ENCODE assay signal across 26 cellular contexts in the genomic region with DNA sequence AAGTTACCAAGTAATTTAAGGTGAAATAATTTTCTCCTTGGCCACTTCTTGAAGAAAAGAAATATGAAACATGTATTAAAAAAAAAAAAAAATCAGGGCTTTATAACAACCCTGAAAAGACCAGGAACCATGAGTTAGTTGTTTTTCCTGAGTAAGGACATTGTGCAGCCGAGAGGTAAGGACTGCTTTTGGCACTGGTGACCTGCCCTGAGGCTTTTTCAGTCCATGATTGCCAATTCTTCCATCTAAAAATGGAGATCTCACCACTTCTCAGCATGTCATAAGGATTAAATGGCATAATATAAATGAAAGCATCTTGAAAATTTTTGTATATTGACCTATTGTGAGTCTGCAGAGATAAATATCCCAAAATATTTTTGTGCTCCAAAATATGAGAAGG.
"Had no signal": no experiment of that assay in that cellular context is flagged by ENCODE, and none has a peak within 500 bp of the region (broad histone marks: within the 10 kb centered on the region; RNA-seq: fewer than 3 reads in every experiment).

No MANE protein-coding gene starts in this region.

- DNase-seq: activated B cell treated with CpG ODN at 0.5 μM for 24 hours; activated CD4-positive, alpha-beta memory T cell treated with anti-CD3 and anti-CD28 coated beads for 36 hours; activated CD4-positive, alpha-beta T cell treated with anti-CD3 and anti-CD28 coated beads for 1 hour; activated CD4-positive, alpha-beta T cell treated with anti-CD3 and anti-CD28 coated beads for 36 hours; activated CD4-positive, alpha-beta T cell treated with anti-CD3 and anti-CD28 coated beads for 48 hours; activated CD4-positive, alpha-beta T cell treated with anti-CD3 and anti-CD28 coated beads, Interleukin-2, amount 10 ng/mL, durations not matched to agents 7 days and 5 days; activated CD8-positive, alpha-beta memory T cell treated with anti-CD3 and anti-CD28 coated beads, Interleukin-2, amount 50 U/mL, for 4 hours; activated CD8-positive, alpha-beta T cell treated with anti-CD3 and anti-CD28 coated beads for 36 hours; activated effector memory CD4-positive, alpha-beta T cell treated with anti-CD3 and anti-CD28 coated beads, Interleukin-2, amount 50 U/mL, for 16 hours; activated gamma-delta T cell treated with Interleukin-2 at 50 U/mL for 16 hours; activated naive CD4-positive, alpha-beta T cell; activated naive CD4-positive, alpha-beta T cell treated with anti-CD3 and anti-CD28 coated beads for 36 hours; activated naive CD4-positive, alpha-beta T cell treated with anti-CD3 and anti-CD28 coated beads, Interleukin-2, amount 50 U/mL, for 16 hours; activated naive CD8-positive, alpha-beta T cell treated with anti-CD3 and anti-CD28 coated beads for 36 hours; activated T-cell treated with anti-CD3 and anti-CD28 coated beads for 4 hours; activated T-cell treated with anti-CD3 and anti-CD28 coated beads, Interleukin-2, amount 50 U/mL, for 1 hour; activated T-cell treated with anti-CD3 and anti-CD28 coated beads, Interleukin-2, amount 50 U/mL, for 4 hours; activated T-cell treated with anti-CD3 and anti-CD28 coated beads, Interleukin-2, amount 50 U/mL, for 72 hours; adrenal gland; amniotic stem cell; aorta; body of pancreas; brain microvascular endothelial cell; central memory CD4-positive, alpha-beta T cell; T-helper 1 cell; T-helper 9 cell had no signal
